In genomic region chr20:2430538-2430937, GRCh38 we compare ENCODE assay signal across 30 cellular contexts. TPM values are rescaled to one million over a fixed set of nuclear protein-coding genes. Genes with fewer than 3 reads are reported as not detected.
"Had no signal": no experiment of that assay in that cellular context is flagged by ENCODE, and none has a peak within 500 bp of the region (broad histone marks: within the 10 kb centered on the region; RNA-seq: fewer than 3 reads in every experiment).

No MANE protein-coding gene starts in this region.

- H3K9me3 ChIP-seq: stomach, suprapubic skin, testis, thoracic aorta, thyroid gland, tibial artery, tibial nerve, transverse colon, upper lobe of left lung, upper lobe of right lung, uterus, vagina had no signal

- H3K36me3 ChIP-seq: stomach, suprapubic skin, thoracic aorta, thyroid gland, tibial artery, tibial nerve, transverse colon, upper lobe of left lung, upper lobe of right lung, uterus, vagina had no signal

- H3K27me3 ChIP-seq: suprapubic skin, testis, thyroid gland, tibial artery, tibial nerve, upper lobe of left lung, uterus, vagina had no signal

- FAIRE-seq: urothelium cell line had no signal

- H3K4me3 ChIP-seq: stomach, suprapubic skin, testis, thoracic aorta, thyroid gland, tibial artery, tibial nerve, transverse colon, upper lobe of left lung, upper lobe of right lung, uterus, vagina had no signal

- DNase-seq: stimulated activated CD4-positive, alpha-beta T cell treated with anti-CD3 and anti-CD28 coated beads, Interleukin-2, amount 100 ng/mL, for 48 hours; stimulated activated CD4-positive, alpha-beta T cell treated with anti-CD3 and anti-CD28 coated beads, Interleukin-4, amount 100 ng/mL, for 1 hour; stimulated activated CD4-positive, alpha-beta T cell treated with anti-CD3 and anti-CD28 coated beads, Interleukin-4, amount 100 ng/mL, for 24 hours; stimulated activated CD4-positive, alpha-beta T cell treated with anti-CD3 and anti-CD28 coated beads, Interleukin-4, amount 100 ng/mL, for 4 hours; stimulated activated CD8-positive, alpha-beta memory T cell treated with anti-CD3 and anti-CD28 coated beads, Interleukin-4, amount 100 ng/mL, for 48 hours; stimulated activated naive B cell treated with anti-CD40 and anti-IgM and Interleukin-4, amounts not matched to agents 10 μg/mL and 1 μg/mL and 100 μg/mL, for 72 hours; stimulated activated naive CD4-positive, alpha-beta T cell; stimulated activated naive CD4-positive, alpha-beta T cell treated with Interleukin-2 at 50 U/mL for 16 hours; stimulated activated naive CD8-positive, alpha-beta T cell treated with anti-CD3 and anti-CD28 coated beads, Interleukin-15, amount 100 ng/mL, for 72 hours; stimulated activated naive CD8-positive, alpha-beta T cell treated with anti-CD3 and anti-CD28 coated beads, Interleukin-15, Interleukin-2, amounts not matched to agents 100 U/mL and 50 U/mL, for 24 hours; stomach; substantia nigra; testis; thyroid gland; tibial artery; transverse colon; trophoblast cell; upper lobe of left lung; upper lobe of right lung; uterus had no signal

- H3K27ac ChIP-seq: stomach, suprapubic skin, testis, thoracic aorta, thyroid gland, tibial artery, tibial nerve, transverse colon, upper lobe of left lung, upper lobe of right lung, uterus, vagina had no signal

- H3K4me1 ChIP-seq: stomach, suprapubic skin, testis, thyroid gland, tibial artery, tibial nerve, transverse colon, upper lobe of left lung, upper lobe of right lung, uterus, vagina had no signal

RNA-seq across cellular contexts. Expression of gene TGM6, which starts 49.8 kb away (rescaled TPM):
- total RNA-seq: stomach, subcutaneous adipose tissue, temporal lobe, testis, thoracic aorta, thyroid gland, tibial nerve, upper lobe of left lung, upper lobe of right lung, ureter, urinary bladder, uterus, vagina had no signal
- polyA plus RNA-seq: stomach, thymus, urinary bladder had no signal
